In genomic region chr1:206143537-206144155, GRCh38 we compare ENCODE assay signal across 22 cellular contexts.
DNase-seq lines count a peak whose midpoint lies in the region; ATAC-seq and TF ChIP-seq lines count a peak whose summit lies in the region.
"Had no signal": no experiment of that assay in that cellular context is flagged by ENCODE, and none has a peak within 500 bp of the region (broad histone marks: within the 10 kb centered on the region; RNA-seq: fewer than 3 reads in every experiment).

No MANE protein-coding gene starts in this region.

- no peaks in the 10 kb centered on the region for H3K36me3 ChIP-seq in HEK293 (ENCODE audit: control insufficient read depth in 2 of 2, insufficient read depth in 1 of 2, low read length in 2 of 2)
- H3K36me3 ChIP-seq: BLaER1 treated with 17β-estradiol and CSF1 and Interleukin-3, amounts not matched to agents 10 nM and 100 nM; cardiac muscle cell; lower lobe of right lung had no signal

- no peak for ATAC-seq in GM18867 (IDR thresholded peaks at IDR 0.05; ENCODE audit: unreplicated experiment)
- ATAC-seq: lower lobe of right lung, mucosa of descending colon, WTC11 had no signal

- 0 out of 2 replicates have a peak, but pooled peaks cover 2% of the 10 kb centered on the region for H3K4me1 ChIP-seq in HEK293 (ENCODE audit: control insufficient read depth, insufficient read depth, low read length)
- H3K4me1 ChIP-seq: BLaER1 treated with 17β-estradiol and CSF1 and Interleukin-3, amounts not matched to agents 10 nM and 100 nM; Caco-2; lower lobe of right lung had no signal

- DNase-seq in NCI-H2107 treated with DMSO at 0.1 percent for 48 hours (lab: John Stamatoyannopoulos, UW; ENCODE audit: unreplicated experiment), result peak; percentile 86
- peak; percentile 1 for DNase-seq in RPMI8226
- peak; percentile 88 for DNase-seq in left kidney (ENCODE audit: low read depth, low spot score)
- DNase-seq in GM10266 (ENCODE audit: extremely low spot score), result no peak
- DNase-seq in OCI-M2 (lab: John Stamatoyannopoulos, UW; ENCODE audit: unreplicated experiment), result no peak
- DNase-seq: aorta; Caco-2; DND-41; KBM-7; lower lobe of right lung; mucosa of descending colon; NCI-H1930; NCI-H446 treated with DMSO at 0.1 percent for 48 hours; right cardiac atrium; stimulated activated CD4-positive, alpha-beta T cell treated with anti-CD3 and anti-CD28 coated beads, Interleukin-4, amount 100 ng/mL, for 4 hours; stimulated activated naive CD4-positive, alpha-beta T cell had no signal

- H3K27ac ChIP-seq in HEK293 (ENCODE audit: extremely low read depth, low read depth, low read length), result no peak overlapping the region
- H3K27ac ChIP-seq: BLaER1 treated with 17β-estradiol and CSF1 and Interleukin-3, amounts not matched to agents 10 nM and 100 nM; cardiac muscle cell; lower lobe of right lung; RWPE1 had no signal

- no peak for TF ChIP-seq CTCF in HEK293 (tag by site-specific recombination; IDR thresholded peaks at IDR 0.05)
- no peak for TF ChIP-seq CTCF in GM10266 (IDR thresholded peaks at IDR 0.05; ENCODE audit: control insufficient read depth, insufficient read depth, low read depth, missing control alignments)

- POLR2A ChIA-PET in HEK293 (lab: Yijun Ruan, JAX), result no interaction called here

- no peaks in the 10 kb centered on the region for H3K9me3 ChIP-seq in HEK293 (ENCODE audit: control insufficient read depth, insufficient read depth, low read depth, low read length)
- H3K9me3 ChIP-seq: Caco-2, lower lobe of right lung, mucosa of descending colon had no signal

- CTCF ChIA-PET in HEK293 (lab: Yijun Ruan, JAX), result interaction anchor here (1.2 kb wide), 1 partner anchor 114 kb away, joined by 3 read pairs; no protein-coding TSS in a partner anchor

- no peak overlapping the region for H3K4me3 ChIP-seq in HEK293 (ENCODE audit: low read depth, low read length)
- H3K4me3 ChIP-seq: BLaER1 treated with 17β-estradiol and CSF1 and Interleukin-3, amounts not matched to agents 10 nM and 100 nM; cardiac muscle cell; lower lobe of right lung; mucosa of descending colon had no signal

TF ChIP-seq in HEK293, 187 proteins besides CTCF, POLR2A, EP300 and RAD21 (continues in another document):
- TF ChIP-seq ZNF76 (tag by site-specific recombination; IDR thresholded peaks at IDR 0.05; ENCODE audit: borderline replicate concordance, low read depth) (no peak), ZNF48 (tag by site-specific recombination; IDR thresholded peaks at IDR 0.05) (no peak), ZNF530 (tag by site-specific recombination; IDR thresholded peaks at IDR 0.05; ENCODE audit: low read depth) (no peak), KLF17 (tag by site-specific recombination; IDR thresholded peaks at IDR 0.05) (no peak), ZNF670 (tag by site-specific recombination; IDR thresholded peaks at IDR 0.05; ENCODE audit: low read depth) (no peak), BCL11B (tag by site-specific recombination; IDR thresholded peaks at IDR 0.05; ENCODE audit: low read depth) (no peak), PRDM2 (tag by site-specific recombination; IDR thresholded peaks at IDR 0.05; ENCODE audit: borderline replicate concordance) (no peak), ZFP41 (tag by site-specific recombination; IDR thresholded peaks at IDR 0.05; ENCODE audit: borderline replicate concordance) (no peak), ZNF23 (tag by site-specific recombination; IDR thresholded peaks at IDR 0.05; ENCODE audit: borderline replicate concordance) (no peak), HOXD13 (CRISPR knock-in tag; IDR thresholded peaks at IDR 0.05; ENCODE audit: borderline replicate concordance) (no peak), AEBP2 (tag by site-specific recombination; IDR thresholded peaks at IDR 0.05; ENCODE audit: borderline replicate concordance) (no peak), ZNF341 (tag by site-specific recombination; IDR thresholded peaks at IDR 0.05; ENCODE audit: low read depth) (peak; percentile 47)

Comparison
In these comparisons a context has a peak if more than half of its experiments do, and no peak if none do; other contexts are left out.
1. DNase-seq: peak in NCI-H2107 treated with DMSO at 0.1 percent for 48 hours (single experiment), RPMI8226 (single experiment) and left kidney (single experiment); none in GM10266 (single experiment) and OCI-M2 (single experiment).